ENCODE assay signal across 8 cellular contexts in genomic region chr19:18522124-18522861, GRCh38. TPM values are rescaled to one million over a fixed set of nuclear protein-coding genes. Genes with fewer than 3 reads are reported as not detected.
A peak's percentile ranks its signal among the peaks of the same experiment; 100 is the strongest.
DNase-seq lines count a peak whose midpoint lies in the region; ATAC-seq and TF ChIP-seq lines count a peak whose summit lies in the region.

No MANE protein-coding gene starts in this region.

- no peaks in the 10 kb centered on the region for H3K27me3 ChIP-seq in Peyer's patch

- peak; percentile 79 for ATAC-seq in GM21825 (IDR thresholded peaks at IDR 0.05; ENCODE audit: unreplicated experiment)
- ATAC-seq in naive B cell (ENCODE audit: low read depth in 2 of 2): peak; percentile 78 to 80
- ATAC-seq in stimulated activated effector memory CD8-positive, alpha-beta T cell treated with anti-CD3 and anti-CD28 coated beads, Interleukin-12 subunit alpha, Interleukin-12 subunit beta, amount 100 ng/mL, for 72 hours: peak; percentile 95

- TF ChIP-seq CTCF in Peyer's patch (IDR thresholded peaks at IDR 0.05): peak in 4 of 6 experiments; percentile 25 to 44 (median 32)

- peak overlapping the region; percentile 91 to 99 (median 92) for H3K4me3 Mint-ChIP-seq in naive B cell
- H3K4me3 Mint-ChIP-seq in stimulated activated effector memory CD8-positive, alpha-beta T cell treated with anti-CD3 and anti-CD28 coated beads, Interleukin-12 subunit alpha, Interleukin-12 subunit beta, amount 100 ng/mL, for 72 hours: peak overlapping the region; percentile 96

- peaks cover 0 to 29% (median 4%) of the 10 kb centered on the region in 4 donors for H3K4me1 ChIP-seq in Peyer's patch

- DNase-seq in DMS79 treated with DMSO at 0.1 percent for 48 hours (lab: John Stamatoyannopoulos, UW) (peak; percentile 99), Peyer's patch (peak; percentile 100), activated T-helper 1 cell treated with Interleukin-2 at 50 U/mL for 16 hours (ENCODE audit: low read depth) (peak; percentile 99), fibroblast of gingiva (ENCODE audit: low read depth) (peak; percentile 100), naive B cell (peak; percentile 100)
- DNase-seq in stimulated activated effector memory CD8-positive, alpha-beta T cell treated with anti-CD3 and anti-CD28 coated beads, Interleukin-12 subunit alpha, Interleukin-12 subunit beta, amount 100 ng/mL, for 72 hours (ENCODE audit: low spot score in 2 of 2): peak; percentile 99 to 100

- H3K36me3 ChIP-seq in KOPT-K1 (ENCODE audit: insufficient read depth, low read length): no peaks in the 10 kb centered on the region
- H3K36me3 ChIP-seq in Peyer's patch: no peaks in the 10 kb centered on the region

- peak in 1 of 2 donors; percentile 61 for TF ChIP-seq POLR2A in Peyer's patch (IDR thresholded peaks at IDR 0.05)

- peaks cover 20 to 29% (median 25%) of the 10 kb centered on the region in 3 donors for H3K4me1 Mint-ChIP-seq in naive B cell
- H3K4me1 Mint-ChIP-seq in stimulated activated effector memory CD8-positive, alpha-beta T cell treated with anti-CD3 and anti-CD28 coated beads, Interleukin-12 subunit alpha, Interleukin-12 subunit beta, amount 100 ng/mL, for 72 hours: peaks cover 34% of the 10 kb centered on the region

- H3K27me3 Mint-ChIP-seq in naive B cell: no peaks in the 10 kb centered on the region

- H3K27ac ChIP-seq in KOPT-K1 (ENCODE audit: low read depth, low read length, poor library complexity, severe bottlenecking) (peak overlapping the region; percentile 73), Peyer's patch (peak overlapping the region; percentile 94 to 99 (median 98))

- no peaks in the 10 kb centered on the region for H3K9me3 Mint-ChIP-seq in naive B cell
- no peaks in the 10 kb centered on the region for H3K9me3 Mint-ChIP-seq in stimulated activated effector memory CD8-positive, alpha-beta T cell treated with anti-CD3 and anti-CD28 coated beads, Interleukin-12 subunit alpha, Interleukin-12 subunit beta, amount 100 ng/mL, for 72 hours

- no peaks in the 10 kb centered on the region for H3K9me3 ChIP-seq in KOPT-K1 (ENCODE audit: insufficient read depth, low read length, poor library complexity, severe bottlenecking)
- H3K9me3 ChIP-seq in Peyer's patch: no peaks in the 10 kb centered on the region

- peak overlapping the region; percentile 78 to 99 (median 90) for H3K4me3 ChIP-seq in Peyer's patch

- no peaks in the 10 kb centered on the region for H3K36me3 Mint-ChIP-seq in naive B cell
- H3K36me3 Mint-ChIP-seq in stimulated activated effector memory CD8-positive, alpha-beta T cell treated with anti-CD3 and anti-CD28 coated beads, Interleukin-12 subunit alpha, Interleukin-12 subunit beta, amount 100 ng/mL, for 72 hours: peaks cover 37% of the 10 kb centered on the region

- peak overlapping the region; percentile 96 to 99 (median 98) for H3K27ac Mint-ChIP-seq in naive B cell
- H3K27ac Mint-ChIP-seq in stimulated activated effector memory CD8-positive, alpha-beta T cell treated with anti-CD3 and anti-CD28 coated beads, Interleukin-12 subunit alpha, Interleukin-12 subunit beta, amount 100 ng/mL, for 72 hours: peak overlapping the region; percentile 96

RNA-seq across cellular contexts. Expression of gene ELL, which starts 0.4 kb away (rescaled TPM):
- total RNA-seq in Peyer's patch: 10 to 100 TPM; 18.9 to 49.5 (median 34.2) TPM
- 10 to 100 TPM in 5 of 6 donors, 1 to 10 TPM in 1; 7.0 to 19.3 (median 14.6) TPM for polyA plus RNA-seq in naive B cell (ENCODE audit: low read depth in 6 of 6)

RNA-seq across cellular contexts. Expression of gene FKBP8, which starts 21.1 kb away (rescaled TPM):
- total RNA-seq in Peyer's patch: 100 to 1,000 TPM; 231 to 333 (median 264) TPM
- polyA plus RNA-seq in naive B cell (ENCODE audit: low read depth in 6 of 6): 100 to 1,000 TPM in 1 of 6 donors, 10 to 100 TPM in 5; 69.8 to 100 (median 71.6) TPM

RNA-seq across cellular contexts. Expression of gene KXD1, which starts 35.4 kb away (rescaled TPM):
- 100 to 1,000 TPM in 3 of 4 donors, 10 to 100 TPM in 1; 82.0 to 226 (median 142) TPM for total RNA-seq in Peyer's patch
- 100 to 1,000 TPM in 1 of 6 donors, 10 to 100 TPM in 5; 75.3 to 108 (median 84.5) TPM for polyA plus RNA-seq in naive B cell (ENCODE audit: low read depth in 6 of 6)

RNA-seq across cellular contexts. Expression of gene UBA52, which starts 49.4 kb away (rescaled TPM):
- total RNA-seq in Peyer's patch: 100 to 1,000 TPM; 222 to 609 (median 308) TPM
- 1,000 to 10,000 TPM; 1,188 to 1,782 (median 1,685) TPM for polyA plus RNA-seq in naive B cell (ENCODE audit: low read depth in 6 of 6)

Comparison
In these comparisons a context has a peak if more than half of its experiments do, and no peak if none do; other contexts are left out.
1. Peak in every context shown above with its lines: DNase-seq, ATAC-seq, H3K4me3 ChIP-seq and H3K27ac ChIP-seq.